2 cellular contexts compared by ENCODE assay signal in the genomic region with DNA sequence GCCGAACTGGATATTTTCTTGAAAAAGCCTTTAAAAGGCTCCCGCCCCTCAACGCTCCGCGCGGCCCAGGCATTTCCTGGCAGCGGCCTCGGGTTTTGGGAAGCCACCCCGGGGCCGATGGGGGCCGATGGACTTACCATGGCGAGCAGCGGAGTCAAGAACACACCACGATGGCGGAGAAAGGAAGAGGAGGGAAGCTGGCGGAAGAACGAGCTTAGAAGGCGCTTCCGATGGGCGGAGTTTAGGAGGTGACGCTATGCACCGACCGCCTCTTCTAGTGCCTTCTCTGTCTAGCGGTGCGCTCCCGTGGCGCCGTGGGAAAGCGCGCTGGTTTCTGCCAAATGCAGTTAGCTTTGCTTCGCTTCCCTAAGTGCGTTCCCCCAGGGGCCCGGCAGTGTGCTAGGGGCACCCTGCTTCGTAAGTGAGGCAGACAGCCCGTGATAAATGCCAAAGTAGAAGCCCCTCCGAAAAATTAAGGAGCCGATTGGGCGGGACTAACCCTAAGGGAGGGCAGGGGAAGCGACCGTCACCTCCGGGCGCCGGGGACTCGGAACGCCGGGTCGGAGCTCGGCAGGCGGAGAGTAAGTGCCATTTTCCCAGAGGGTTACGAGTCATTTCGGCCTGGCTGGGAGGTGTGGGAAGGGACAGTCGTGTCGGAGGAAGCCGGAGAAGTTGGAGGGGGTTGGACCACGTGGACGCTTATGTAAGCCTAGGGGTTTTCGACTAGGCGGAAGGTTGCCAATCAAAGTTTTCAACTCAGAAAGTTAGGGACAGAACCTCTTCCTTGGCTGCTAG.
TF ChIP-seq lines count a peak whose summit lies in the region.

TSS of gene RPL39 (minus strand) at position 194 of the 795 bp plus-strand sequence. CDS start at position 140, 54 bp downstream.

TF ChIP-seq in IMR-90, 13 proteins besides CTCF, POLR2A, EP300 and RAD21:
- TF ChIP-seq SMC3 (IDR thresholded peaks at IDR 0.05; ENCODE audit: low read depth, low read length) (no peak), MAZ (IDR thresholded peaks at IDR 0.05; ENCODE audit: borderline replicate concordance, low read depth, low read length) (0 out of 2 replicates have a peak, but pooled peaks have one; percentile 2)

TF ChIP-seq in endothelial cell of umbilical vein, 7 proteins besides CTCF, POLR2A, EP300 and RAD21:
- TF ChIP-seq, protein P1, sequence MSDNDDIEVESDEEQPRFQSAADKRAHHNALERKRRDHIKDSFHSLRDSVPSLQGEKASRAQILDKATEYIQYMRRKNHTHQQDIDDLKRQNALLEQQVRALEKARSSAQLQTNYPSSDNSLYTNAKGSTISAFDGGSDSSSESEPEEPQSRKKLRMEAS (IDR thresholded peaks at IDR 0.05; ENCODE audit: insufficient read depth, insufficient read length): peak; percentile 70
- TF ChIP-seq POLR2AphosphoS5 (IDR thresholded peaks at IDR 0.05; ENCODE audit: insufficient read depth, low read depth, low read length): peak; percentile 62
- TF ChIP-seq EZH2 (IDR thresholded peaks at IDR 0.05; ENCODE audit: borderline replicate concordance, low read depth, low read length, severe bottlenecking): no peak
- TF ChIP-seq GATA2 (IDR thresholded peaks at IDR 0.05; ENCODE audit: insufficient read depth, insufficient read length, low read depth, low read length): no peak
- no peak for TF ChIP-seq MYC (IDR thresholded peaks at IDR 0.05; ENCODE audit: low read depth, low read length)
- no peak for TF ChIP-seq JUN (IDR thresholded peaks at IDR 0.05; ENCODE audit: borderline replicate concordance, insufficient read depth, insufficient read length, low read depth)
- no peak for TF ChIP-seq FOS (IDR thresholded peaks at IDR 0.05; ENCODE audit: borderline replicate concordance, insufficient read depth, low read length)
